ENCODE assay signal across 32 cellular contexts in the genomic region with DNA sequence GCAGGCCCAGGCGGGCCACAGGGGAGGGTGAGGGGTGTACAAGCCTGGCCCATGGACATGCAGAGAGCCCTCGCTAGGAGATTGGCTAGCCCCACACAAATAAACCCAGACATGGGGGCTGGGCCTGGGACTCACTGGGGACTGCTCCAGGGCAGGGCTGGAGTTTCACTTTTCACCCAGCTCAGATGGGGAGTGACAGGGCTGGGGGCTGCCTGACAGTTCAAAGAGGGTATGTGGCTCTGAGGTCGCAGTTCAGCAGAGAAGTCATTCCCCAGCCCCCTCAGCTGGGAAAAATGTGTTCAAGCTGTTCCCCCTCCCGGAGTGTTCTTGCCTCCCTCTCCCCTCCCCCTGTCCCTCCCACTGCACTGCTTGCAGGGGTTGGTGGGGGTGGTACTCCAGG.
"Had no signal": no experiment of that assay in that cellular context is flagged by ENCODE, and none has a peak within 500 bp of the region (broad histone marks: within the 10 kb centered on the region; RNA-seq: fewer than 3 reads in every experiment).

No MANE protein-coding gene starts in this region.

- H3K4me3 Mint-ChIP-seq: activated B cell treated with CpG ODN at 0.5 μM for 24 hours; activated CD8-positive, alpha-beta T cell treated with anti-CD3 and anti-CD28 coated beads for 36 hours; activated naive CD4-positive, alpha-beta T cell treated with anti-CD3 and anti-CD28 coated beads, Interleukin-2, amount 10 ng/mL, durations not matched to agents 7 days and 5 days; activated naive CD8-positive, alpha-beta T cell treated with anti-CD3 and anti-CD28 coated beads, Interleukin-2, amount 10 ng/mL, durations not matched to agents 7 days and 5 days; activated T-cell treated with anti-CD3 and anti-CD28 coated beads, Interleukin-2, amount 50 U/mL, for 24 hours; activated T-cell treated with anti-CD3 and anti-CD28 coated beads, Interleukin-2, amount 50 U/mL, for 72 hours; central memory CD8-positive, alpha-beta T cell; dendritic cell treated with granulocyte-macrophage colony-stimulating factor and Interleukin-4, amounts not matched to agents 40 ng/mL and 50 ng/mL, for 4 days; T-helper 17 cell; T-helper 2 cell treated with Interferon-gamma antibody and Interleukin-4, amounts not matched to agents 5 μg/mL and 100 μg/mL, for 36 hours had no signal

- H3K4me1 ChIP-seq: foreskin keratinocyte had no signal

- H3K4me1 Mint-ChIP-seq: activated B cell treated with CpG ODN at 0.5 μM for 24 hours; activated naive CD4-positive, alpha-beta T cell treated with anti-CD3 and anti-CD28 coated beads, Interleukin-2, amount 10 ng/mL, durations not matched to agents 7 days and 5 days; activated naive CD8-positive, alpha-beta T cell treated with anti-CD3 and anti-CD28 coated beads, Interleukin-2, amount 10 ng/mL, durations not matched to agents 7 days and 5 days; central memory CD8-positive, alpha-beta T cell; T-helper 17 cell had no signal

- DNase-seq: activated B cell treated with CpG ODN at 0.5 μM for 24 hours; activated CD4-positive, alpha-beta T cell treated with anti-CD3 and anti-CD28 coated beads for 48 hours; activated CD4-positive, alpha-beta T cell treated with anti-CD3 and anti-CD28 coated beads, Interleukin-2, amount 50 U/mL, for 1 hour; activated CD4-positive, alpha-beta T cell treated with anti-CD3 and anti-CD28 coated beads, Interleukin-2, amount 50 U/mL, for 48 hours; activated CD8-positive, alpha-beta memory T cell treated with anti-CD3 and anti-CD28 coated beads, Interleukin-2, amount 50 U/mL, for 4 hours; activated CD8-positive, alpha-beta T cell treated with anti-CD3 and anti-CD28 coated beads for 36 hours; activated gamma-delta T cell; activated naive CD4-positive, alpha-beta T cell; activated naive CD4-positive, alpha-beta T cell treated with anti-CD3 and anti-CD28 coated beads, Interleukin-2, amount 10 ng/mL, durations not matched to agents 7 days and 5 days; activated naive CD8-positive, alpha-beta T cell treated with anti-CD3 and anti-CD28 coated beads, Interleukin-2, amount 10 ng/mL, durations not matched to agents 7 days and 5 days; activated T-cell treated with anti-CD3 and anti-CD28 coated beads for 4 hours; activated T-cell treated with anti-CD3 and anti-CD28 coated beads, Interleukin-2, amount 50 U/mL, for 24 hours; activated T-cell treated with anti-CD3 and anti-CD28 coated beads, Interleukin-2, amount 50 U/mL, for 72 hours; brain microvascular endothelial cell; dorsolateral prefrontal cortex; effector memory CD4-positive, alpha-beta T cell; erythroblast; foreskin keratinocyte; gastrocnemius medialis; glutamatergic neuron; heart left ventricle; T-helper 1 cell; T-helper 17 cell; T1000; WERI-Rb-1 had no signal

- H3K36me3 ChIP-seq: brain microvascular endothelial cell, esophagus muscularis mucosa, gastrocnemius medialis, heart left ventricle, WERI-Rb-1 had no signal

- H3K4me3 ChIP-seq: coronary artery, dorsolateral prefrontal cortex, esophagus muscularis mucosa, gastrocnemius medialis, heart left ventricle had no signal

- ATAC-seq: activated CD4-positive, CD25-positive, alpha-beta regulatory T cell treated with anti-CD3 and anti-CD28 coated beads, Interleukin-2, amount 50 U/mL, for 24 hours; activated CD8-positive, alpha-beta T cell treated with anti-CD3 and anti-CD28 coated beads for 36 hours; activated naive CD4-positive, alpha-beta T cell treated with anti-CD3 and anti-CD28 coated beads, Interleukin-2, amount 50 U/mL, for 72 hours; activated T-cell treated with anti-CD3 and anti-CD28 coated beads, Interleukin-2, amount 50 U/mL, for 72 hours; foreskin keratinocyte; gastrocnemius medialis; heart left ventricle; T-helper 17 cell had no signal

- H3K9me3 Mint-ChIP-seq: activated B cell treated with CpG ODN at 0.5 μM for 24 hours; activated CD8-positive, alpha-beta T cell treated with anti-CD3 and anti-CD28 coated beads for 36 hours; activated naive CD4-positive, alpha-beta T cell treated with anti-CD3 and anti-CD28 coated beads, Interleukin-2, amount 10 ng/mL, durations not matched to agents 7 days and 5 days; activated naive CD4-positive, alpha-beta T cell treated with anti-CD3 and anti-CD28 coated beads, Interleukin-2, amount 50 U/mL, for 72 hours; activated naive CD8-positive, alpha-beta T cell treated with anti-CD3 and anti-CD28 coated beads, Interleukin-2, amount 10 ng/mL, durations not matched to agents 7 days and 5 days; activated T-cell treated with anti-CD3 and anti-CD28 coated beads, Interleukin-2, amount 50 U/mL, for 24 hours; activated T-cell treated with anti-CD3 and anti-CD28 coated beads, Interleukin-2, amount 50 U/mL, for 72 hours; central memory CD8-positive, alpha-beta T cell; dendritic cell treated with granulocyte-macrophage colony-stimulating factor and Interleukin-4, amounts not matched to agents 40 ng/mL and 50 ng/mL, for 4 days; T-helper 2 cell treated with Interferon-gamma antibody and Interleukin-4, amounts not matched to agents 5 μg/mL and 100 μg/mL, for 36 hours had no signal

- H3K27ac ChIP-seq: brain microvascular endothelial cell, coronary artery, dorsolateral prefrontal cortex, esophagus muscularis mucosa, foreskin keratinocyte, gastrocnemius medialis, heart left ventricle, WERI-Rb-1 had no signal

- H3K9me3 ChIP-seq: esophagus muscularis mucosa, gastrocnemius medialis, heart left ventricle had no signal

- H3K27ac Mint-ChIP-seq: activated B cell treated with CpG ODN at 0.5 μM for 24 hours; activated CD8-positive, alpha-beta T cell treated with anti-CD3 and anti-CD28 coated beads for 36 hours; activated naive CD4-positive, alpha-beta T cell treated with anti-CD3 and anti-CD28 coated beads, Interleukin-2, amount 10 ng/mL, durations not matched to agents 7 days and 5 days; activated naive CD4-positive, alpha-beta T cell treated with anti-CD3 and anti-CD28 coated beads, Interleukin-2, amount 50 U/mL, for 72 hours; activated naive CD8-positive, alpha-beta T cell treated with anti-CD3 and anti-CD28 coated beads, Interleukin-2, amount 10 ng/mL, durations not matched to agents 7 days and 5 days; activated T-cell treated with anti-CD3 and anti-CD28 coated beads, Interleukin-2, amount 50 U/mL, for 24 hours; activated T-cell treated with anti-CD3 and anti-CD28 coated beads, Interleukin-2, amount 50 U/mL, for 72 hours; dendritic cell treated with granulocyte-macrophage colony-stimulating factor and Interleukin-4, amounts not matched to agents 40 ng/mL and 50 ng/mL, for 4 days; T-helper 17 cell; T-helper 2 cell treated with Interferon-gamma antibody and Interleukin-4, amounts not matched to agents 5 μg/mL and 100 μg/mL, for 36 hours had no signal

- H3K36me3 Mint-ChIP-seq: activated naive CD4-positive, alpha-beta T cell treated with anti-CD3 and anti-CD28 coated beads, Interleukin-2, amount 10 ng/mL, durations not matched to agents 7 days and 5 days; activated naive CD4-positive, alpha-beta T cell treated with anti-CD3 and anti-CD28 coated beads, Interleukin-2, amount 50 U/mL, for 72 hours; activated naive CD8-positive, alpha-beta T cell treated with anti-CD3 and anti-CD28 coated beads, Interleukin-2, amount 10 ng/mL, durations not matched to agents 7 days and 5 days had no signal
